ENCODE assay signal across 13 cellular contexts in the genomic region with DNA sequence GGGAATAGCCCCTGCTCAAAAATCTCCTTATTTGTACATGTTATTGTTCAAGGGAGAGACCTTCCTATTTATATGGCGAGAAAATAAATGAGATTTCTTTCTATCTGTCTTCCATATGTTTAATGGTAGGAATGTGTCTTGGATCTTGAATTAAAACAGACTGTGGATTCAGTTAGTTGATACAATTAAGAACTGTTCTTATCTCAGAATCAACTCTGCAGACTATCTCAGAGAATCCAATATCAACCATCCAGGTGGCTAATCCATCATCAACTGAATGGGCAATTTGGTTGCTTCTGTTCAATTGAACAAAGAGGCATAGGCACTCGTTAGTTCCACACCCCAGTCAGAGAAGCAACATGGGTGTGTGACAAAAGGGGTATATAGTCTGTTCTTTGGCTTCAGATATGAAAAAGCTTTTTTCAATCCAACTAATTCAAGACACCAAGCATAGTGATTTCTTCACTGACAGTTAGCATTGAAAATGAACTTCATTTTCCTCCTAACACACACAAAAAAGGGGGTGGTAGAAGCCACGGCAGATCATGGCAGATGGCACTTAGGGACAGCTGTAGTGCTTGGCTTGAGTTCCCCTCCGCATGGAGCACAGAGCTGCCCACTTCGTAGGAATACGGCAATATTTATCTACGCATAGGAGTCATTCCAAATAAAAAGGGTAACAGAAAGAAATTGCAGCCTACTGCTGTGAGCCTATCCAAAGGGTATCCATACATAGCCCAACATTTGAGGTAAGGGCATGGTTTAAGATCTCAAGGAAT.
DNase-seq lines count a peak whose midpoint lies in the region; ATAC-seq and TF ChIP-seq lines count a peak whose summit lies in the region.
"Had no signal": no experiment of that assay in that cellular context is flagged by ENCODE, and none has a peak within 500 bp of the region (broad histone marks: within the 10 kb centered on the region; RNA-seq: fewer than 3 reads in every experiment).

No MANE protein-coding gene starts in this region.

- H2AFZ ChIP-seq in neural progenitor cell (replicated peaks): no peak overlapping the region

- no peak overlapping the region for H3K4me3 ChIP-seq in AG04450 (ENCODE audit: low read depth, low read length)
- no peak overlapping the region for H3K4me3 ChIP-seq in neural progenitor cell
- H3K4me3 ChIP-seq: uterus had no signal

- H3K27me3 ChIP-seq in AG04450 (ENCODE audit: control insufficient read depth, insufficient read depth, low read length) (no peaks in the 10 kb centered on the region), neural progenitor cell (no peaks in the 10 kb centered on the region)
- H3K27me3 ChIP-seq: uterus had no signal

- POLR2A ChIA-PET in AG04450 (lab: Yijun Ruan, JAX) (no interaction called here), MCF 10A (lab: Yijun Ruan, JAX) (interaction anchor here (0.8 to 3.2 kb wide), 10 partner anchors 10 to 247 kb away, joined by 3 to 32 read pairs (median 4); no protein-coding TSS in a partner anchor)

- intact Hi-C loops in MCF 10A (cut with micrococcal nuclease): loop anchor here (1.0 kb wide), 1 partner anchor 89 kb away; no protein-coding TSS in a partner anchor

- H3K4me3 Mint-ChIP-seq in MCF 10A (ENCODE audit: unreplicated experiment): peak overlapping the region; percentile 52
- H3K4me3 Mint-ChIP-seq in neural progenitor cell: no peak overlapping the region
- H3K4me3 Mint-ChIP-seq: activated CD4-positive, alpha-beta memory T cell treated with anti-CD3 and anti-CD28 coated beads, Interleukin-2, amount 10 ng/mL, durations not matched to agents 7 days and 5 days; memory B cell had no signal

- CTCF ChIA-PET in AG04450 (lab: Charles Lee): interaction anchor here (0.7 to 2.4 kb wide), 4 partner anchors 15 to 174 kb away, joined by 3 to 16 read pairs (median 12); no protein-coding TSS in a partner anchor
- CTCF ChIA-PET in MCF 10A (lab: Yijun Ruan, JAX): interaction anchor here (0.6 to 1.8 kb wide), 11 partner anchors 9 to 1565 kb away, joined by 3 to 7 read pairs (median 3); no protein-coding TSS in a partner anchor

- peak overlapping the region; percentile 42 for H3K4me2 ChIP-seq in neural progenitor cell

- H3K4me1 ChIP-seq in neural progenitor cell: peaks cover 13% of the 10 kb centered on the region
- H3K4me1 ChIP-seq: uterus had no signal

- H3K27ac ChIP-seq in AG04450 (ENCODE audit: low read depth, low read length) (peak overlapping the region; percentile 83), neural progenitor cell (no peak overlapping the region), caudate nucleus (ENCODE audit: low read depth, low read length) (no peak overlapping the region)
- H3K27ac ChIP-seq: HL-60, uterus had no signal

- no peak overlapping the region for H3K9ac ChIP-seq in neural progenitor cell

- no peak for ATAC-seq in GM19328 (IDR thresholded peaks at IDR 0.05; ENCODE audit: unreplicated experiment)

- H3K79me2 ChIP-seq in neural progenitor cell (ENCODE audit: low read depth): peaks cover 9% of the 10 kb centered on the region

- H4K20me1 ChIP-seq in neural progenitor cell (ENCODE audit: low read depth): peaks cover 3% of the 10 kb centered on the region

- H3K27ac Mint-ChIP-seq in MCF 10A (ENCODE audit: low read depth, unreplicated experiment) (peak overlapping the region; percentile 90), neural progenitor cell (no peak overlapping the region)
- H3K27ac Mint-ChIP-seq: activated CD4-positive, alpha-beta memory T cell treated with anti-CD3 and anti-CD28 coated beads, Interleukin-2, amount 10 ng/mL, durations not matched to agents 7 days and 5 days; memory B cell had no signal

- in situ Hi-C loops in GM13977 (cut with MboI; ENCODE audit: low pct_unique_long_range_greater_than_20kb, low sequenced_read_pairs, unreplicated experiment): no loop called here

- H3K36me3 Mint-ChIP-seq in MCF 10A (ENCODE audit: insufficient read depth, unreplicated experiment) (peaks cover 5% of the 10 kb centered on the region), neural progenitor cell (peaks cover 2% of the 10 kb centered on the region)
- H3K36me3 Mint-ChIP-seq: memory B cell had no signal

- peaks cover 51% of the 10 kb centered on the region for H3K4me1 Mint-ChIP-seq in MCF 10A (ENCODE audit: insufficient read depth, unreplicated experiment)
- H3K4me1 Mint-ChIP-seq in neural progenitor cell: peaks cover 10% of the 10 kb centered on the region
- H3K4me1 Mint-ChIP-seq: activated CD4-positive, alpha-beta memory T cell treated with anti-CD3 and anti-CD28 coated beads, Interleukin-2, amount 10 ng/mL, durations not matched to agents 7 days and 5 days; memory B cell had no signal

- H3K27me3 Mint-ChIP-seq in MCF 10A (ENCODE audit: insufficient read depth, unreplicated experiment) (no peaks in the 10 kb centered on the region), neural progenitor cell (ENCODE audit: insufficient read depth, low read depth) (no peaks in the 10 kb centered on the region)

- BruUV-seq in MCF 10A (replicated peaks; lab: Mats Ljungman, UMichigan): TSS peak; percentile 68

- H3K36me3 ChIP-seq in neural progenitor cell: no peaks in the 10 kb centered on the region
- H3K36me3 ChIP-seq: uterus had no signal

- H3F3A ChIP-seq in neural progenitor cell (ENCODE audit: low read depth): no peaks in the 10 kb centered on the region

- H3K9me3 ChIP-seq in AG04450 (ENCODE audit: control insufficient read depth, insufficient read depth, low read length) (no peaks in the 10 kb centered on the region), neural progenitor cell (ENCODE audit: low read depth) (no peaks in the 10 kb centered on the region)
- H3K9me3 ChIP-seq: uterus had no signal

- no peak for TF ChIP-seq CTCF in AG04450 (IDR thresholded peaks at IDR 0.05; ENCODE audit: low read depth, low read length)
- TF ChIP-seq CTCF in MCF 10A (IDR thresholded peaks at IDR 0.05; ENCODE audit: unreplicated experiment): no peak
- no peak for TF ChIP-seq CTCF in neural progenitor cell (IDR thresholded peaks at IDR 0.05)
- no peak for TF ChIP-seq CTCF in GM13977 (IDR thresholded peaks at IDR 0.05; ENCODE audit: extremely low read depth, insufficient read depth, missing control alignments)

- H3K9me3 Mint-ChIP-seq in MCF 10A (ENCODE audit: unreplicated experiment): no peaks in the 10 kb centered on the region
- peaks cover 2% of the 10 kb centered on the region for H3K9me3 Mint-ChIP-seq in neural progenitor cell
- H3K9me3 Mint-ChIP-seq: activated CD4-positive, alpha-beta memory T cell treated with anti-CD3 and anti-CD28 coated beads, Interleukin-2, amount 10 ng/mL, durations not matched to agents 7 days and 5 days had no signal

- no peak for DNase-seq in AG04450 (ENCODE audit: low read depth, low spot score)
- peak; percentile 5 for DNase-seq in LHCN-M2 (ENCODE audit: low read depth)
- no peak for DNase-seq in MCF 10A (ENCODE audit: unreplicated experiment)
- peak; percentile 34 for DNase-seq in neural progenitor cell (ENCODE audit: low spot score)
- no peak for DNase-seq in caudate nucleus (lab: John Stamatoyannopoulos, UW)
- DNase-seq in NCI-H2107 treated with DMSO at 0.1 percent for 48 hours (lab: John Stamatoyannopoulos, UW; ENCODE audit: unreplicated experiment): no peak
- no peak for DNase-seq in GM13977 (ENCODE audit: low spot score)
- DNase-seq: activated CD4-positive, alpha-beta memory T cell treated with anti-CD3 and anti-CD28 coated beads, Interleukin-2, amount 10 ng/mL, durations not matched to agents 7 days and 5 days; activated effector memory CD4-positive, alpha-beta T cell treated with anti-CD3 and anti-CD28 coated beads, Interleukin-2, amount 50 U/mL, for 16 hours; uterus had no signal

Comparison
In these comparisons a context has a peak if more than half of its experiments do, and no peak if none do; other contexts are left out.
1. DNase-seq: peak in LHCN-M2 (single experiment) and neural progenitor cell (single experiment); none in AG04450 (single experiment), MCF 10A (single experiment), caudate nucleus (0 of 61), NCI-H2107 treated with DMSO at 0.1 percent for 48 hours (single experiment) and GM13977 (single experiment).